Comparison of ENCODE assay signal across 22 cellular contexts in the genomic region with DNA sequence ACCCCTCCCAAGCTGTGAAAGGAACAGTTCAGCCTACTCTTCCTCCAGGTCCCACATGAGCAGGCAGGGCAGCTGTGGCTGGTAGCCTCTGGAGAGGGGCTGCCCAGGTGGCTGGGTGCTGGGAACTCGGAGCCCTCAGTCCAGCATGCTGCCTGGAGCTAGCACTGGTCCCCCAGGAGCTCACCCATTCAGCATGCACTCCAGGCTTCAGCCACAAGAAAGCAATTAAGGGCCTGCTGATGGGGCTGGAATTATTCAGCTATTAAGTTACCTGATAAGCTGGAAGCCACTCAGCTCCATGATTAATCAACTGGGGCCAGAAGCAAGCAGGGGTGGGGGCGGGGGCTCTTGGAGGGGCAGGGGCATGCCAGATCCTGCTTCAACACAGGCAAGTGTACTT. TPM values are rescaled to one million over a fixed set of nuclear protein-coding genes. Genes with fewer than 3 reads are reported as not detected.
DNase-seq lines count a peak whose midpoint lies in the region; TF ChIP-seq lines count a peak whose summit lies in the region.
"Had no signal": no experiment of that assay in that cellular context is flagged by ENCODE, and none has a peak within 500 bp of the region (broad histone marks: within the 10 kb centered on the region; RNA-seq: fewer than 3 reads in every experiment).

No MANE protein-coding gene starts in this region.

- H3K27me3 Mint-ChIP-seq in T-helper 2 cell treated with Interferon-gamma antibody and Interleukin-4, amounts not matched to agents 5 μg/mL and 100 μg/mL, for 36 hours (ENCODE audit: low read depth) = no peaks in the 10 kb centered on the region
- H3K27me3 Mint-ChIP-seq: activated CD4-positive, alpha-beta memory T cell treated with anti-CD3 and anti-CD28 coated beads for 36 hours; activated naive CD8-positive, alpha-beta T cell treated with anti-CD3 and anti-CD28 coated beads for 36 hours; activated T-helper 17 cell treated with anti-CD3 and anti-CD28 coated beads, Interleukin-2, amount 50 U/mL, for 72 hours; CD8-positive, alpha-beta memory T cell had no signal

- POLR2A ChIA-PET in SK-N-SH (lab: Yijun Ruan, JAX) = interaction anchor here (0.7 to 3.5 kb wide), 13 partner anchors 9 to 167 kb away, joined by 3 to 28 read pairs (median 6); a partner anchor contains a TSS

- H3K9me3 ChIP-seq in SK-N-SH = no peaks in the 10 kb centered on the region
- H3K9me3 ChIP-seq: upper lobe of right lung had no signal

- CTCF ChIA-PET in SK-N-SH (lab: Yijun Ruan, JAX) = interaction anchor here (0.7 to 4.5 kb wide), 13 partner anchors 9 to 232 kb away, joined by 3 to 41 read pairs (median 6); no protein-coding TSS in a partner anchor

- H4K20me1 ChIP-seq in SK-N-SH (ENCODE audit: insufficient read depth) = no peaks in the 10 kb centered on the region

- TF ChIP-seq EP300 in SK-N-SH (IDR thresholded peaks at IDR 0.05; ENCODE audit: borderline replicate concordance in 1 of 2, low read depth in 1 of 2, low read length in 1 of 2) = peak in 1 of 2 experiments; percentile 97; a peak in 2 of 4 replicates

- 0% methylated on average over 1 of the region's 2 CpGs for WGBS in SK-N-SH (ENCODE audit: low lambda C conversion rate)

- H3K9me2 ChIP-seq in SK-N-SH = no peaks in the 10 kb centered on the region

- intact Hi-C loops in head of caudate nucleus (cut with DNase I) = no loop called here

- no peaks in the 10 kb centered on the region for H3K27me3 ChIP-seq in SK-N-SH (ENCODE audit: insufficient read depth)
- H3K27me3 ChIP-seq: upper lobe of right lung had no signal

- H3K9ac ChIP-seq in SK-N-SH = no peak overlapping the region

- H3K27ac Mint-ChIP-seq in T-helper 2 cell treated with Interferon-gamma antibody and Interleukin-4, amounts not matched to agents 5 μg/mL and 100 μg/mL, for 36 hours = no peak overlapping the region
- H3K27ac Mint-ChIP-seq: activated CD4-positive, alpha-beta memory T cell treated with anti-CD3 and anti-CD28 coated beads for 36 hours; activated naive CD8-positive, alpha-beta T cell treated with anti-CD3 and anti-CD28 coated beads for 36 hours; activated T-helper 17 cell treated with anti-CD3 and anti-CD28 coated beads, Interleukin-2, amount 50 U/mL, for 72 hours; HFFc6 had no signal

- H2AFZ ChIP-seq in SK-N-SH (ENCODE audit: low read depth) = no peak overlapping the region

- H3K36me3 Mint-ChIP-seq in T-helper 2 cell treated with Interferon-gamma antibody and Interleukin-4, amounts not matched to agents 5 μg/mL and 100 μg/mL, for 36 hours (ENCODE audit: low read depth) = no peaks in the 10 kb centered on the region
- H3K36me3 Mint-ChIP-seq: activated CD4-positive, alpha-beta memory T cell treated with anti-CD3 and anti-CD28 coated beads for 36 hours; activated naive CD8-positive, alpha-beta T cell treated with anti-CD3 and anti-CD28 coated beads for 36 hours; CD8-positive, alpha-beta memory T cell had no signal

- H3K9me3 Mint-ChIP-seq in T-helper 2 cell treated with Interferon-gamma antibody and Interleukin-4, amounts not matched to agents 5 μg/mL and 100 μg/mL, for 36 hours = no peaks in the 10 kb centered on the region
- H3K9me3 Mint-ChIP-seq: activated CD4-positive, alpha-beta memory T cell treated with anti-CD3 and anti-CD28 coated beads for 36 hours; activated naive CD8-positive, alpha-beta T cell treated with anti-CD3 and anti-CD28 coated beads for 36 hours; activated T-helper 17 cell treated with anti-CD3 and anti-CD28 coated beads, Interleukin-2, amount 50 U/mL, for 72 hours; CD8-positive, alpha-beta memory T cell; HFFc6 had no signal

- TF ChIP-seq RAD21 in SK-N-SH (IDR thresholded peaks at IDR 0.05; ENCODE audit: low read length) = no peak; the same call in 1 of the 2 replicates

- H3K4me2 ChIP-seq in SK-N-SH = no peak overlapping the region

- no peaks in the 10 kb centered on the region for H3K36me3 ChIP-seq in SK-N-SH (replicated peaks in 1 of 2; ENCODE audit: control insufficient read depth in 1 of 2, insufficient read depth in 2 of 2, low read length in 1 of 2)

- no peaks in the 10 kb centered on the region for H3K79me2 ChIP-seq in SK-N-SH (ENCODE audit: insufficient read depth)

- no peaks in the 10 kb centered on the region for H3F3A ChIP-seq in SK-N-SH (replicated peaks; ENCODE audit: insufficient read depth)

- no peak for TF ChIP-seq CTCF in SK-N-SH (IDR thresholded peaks at IDR 0.05)

- peaks cover 0 to 98% of the 10 kb centered on the region in 2 experiments; a peak in 2 of 4 replicates for H3K4me1 ChIP-seq in SK-N-SH (ENCODE audit: control insufficient read depth in 1 of 2, insufficient read depth in 2 of 2, low read depth in 1 of 2, low read length in 1 of 2)
- H3K4me1 ChIP-seq: upper lobe of right lung had no signal

- no peaks in the 10 kb centered on the region for H3K4me1 Mint-ChIP-seq in T-helper 2 cell treated with Interferon-gamma antibody and Interleukin-4, amounts not matched to agents 5 μg/mL and 100 μg/mL, for 36 hours (ENCODE audit: low read depth)
- H3K4me1 Mint-ChIP-seq: activated naive CD8-positive, alpha-beta T cell treated with anti-CD3 and anti-CD28 coated beads for 36 hours; activated T-helper 17 cell treated with anti-CD3 and anti-CD28 coated beads, Interleukin-2, amount 50 U/mL, for 72 hours; CD8-positive, alpha-beta memory T cell had no signal

- H3K27ac ChIP-seq in SK-N-SH (ENCODE audit: low read depth in 2 of 2, low read length in 1 of 2) = peak overlapping the region in 1 of 2 experiments; percentile 100; a peak in 2 of 4 replicates
- H3K27ac ChIP-seq: upper lobe of right lung had no signal

- no peak overlapping the region for H3K4me3 Mint-ChIP-seq in T-helper 2 cell treated with Interferon-gamma antibody and Interleukin-4, amounts not matched to agents 5 μg/mL and 100 μg/mL, for 36 hours
- H3K4me3 Mint-ChIP-seq: activated CD4-positive, alpha-beta memory T cell treated with anti-CD3 and anti-CD28 coated beads for 36 hours; activated naive CD8-positive, alpha-beta T cell treated with anti-CD3 and anti-CD28 coated beads for 36 hours; activated T-helper 17 cell treated with anti-CD3 and anti-CD28 coated beads, Interleukin-2, amount 50 U/mL, for 72 hours; CD8-positive, alpha-beta memory T cell; HFFc6 had no signal

- peak overlapping the region in 1 of 2 experiments; percentile 41; a peak in 1 of 4 replicates for H3K4me3 ChIP-seq in SK-N-SH (ENCODE audit: low read depth in 2 of 2, low read length in 1 of 2)
- H3K4me3 ChIP-seq: upper lobe of right lung had no signal

- DNase-seq in NCI-H526 (lab: John Stamatoyannopoulos, UW) (peak; percentile 12 to 35), NCI-H526 treated with DMSO at 0.1 percent for 48 hours (lab: John Stamatoyannopoulos, UW) (no peak), NCI-H2107 treated with DMSO at 0.1 percent for 48 hours (lab: John Stamatoyannopoulos, UW; ENCODE audit: unreplicated experiment) (peak; percentile 87), SK-N-SH (peak; percentile 90), head of caudate nucleus (no peak), NK-92 (lab: John Stamatoyannopoulos, UW; ENCODE audit: unreplicated experiment) (no peak)
- DNase-seq in T-helper 2 cell treated with Interferon-gamma antibody and Interleukin-4, amounts not matched to agents 5 μg/mL and 100 μg/mL, for 36 hours (ENCODE audit: low spot score) = no peak
- DNase-seq in activated naive CD4-positive, alpha-beta T cell (lab: John Stamatoyannopoulos, UW) = no peak
- DNase-seq: activated CD4-positive, alpha-beta memory T cell treated with anti-CD3 and anti-CD28 coated beads for 36 hours; activated CD8-positive, alpha-beta memory T cell treated with anti-CD3 and anti-CD28 coated beads, Interleukin-2, amount 50 U/mL, for 48 hours; activated naive CD8-positive, alpha-beta T cell treated with anti-CD3 and anti-CD28 coated beads for 36 hours; AML-193; CD8-positive, alpha-beta memory T cell; central memory CD4-positive, alpha-beta T cell; HFFc6; mesenchymal stem cell; NCI-H1694 treated with DMSO at 0.1 percent for 48 hours; NCI-H446; occipital lobe; T-helper 9 cell; upper lobe of right lung had no signal

TF ChIP-seq in SK-N-SH, 30 proteins besides CTCF, POLR2A, EP300 and RAD21 (continues in another document):
- TF ChIP-seq, protein P1, sequence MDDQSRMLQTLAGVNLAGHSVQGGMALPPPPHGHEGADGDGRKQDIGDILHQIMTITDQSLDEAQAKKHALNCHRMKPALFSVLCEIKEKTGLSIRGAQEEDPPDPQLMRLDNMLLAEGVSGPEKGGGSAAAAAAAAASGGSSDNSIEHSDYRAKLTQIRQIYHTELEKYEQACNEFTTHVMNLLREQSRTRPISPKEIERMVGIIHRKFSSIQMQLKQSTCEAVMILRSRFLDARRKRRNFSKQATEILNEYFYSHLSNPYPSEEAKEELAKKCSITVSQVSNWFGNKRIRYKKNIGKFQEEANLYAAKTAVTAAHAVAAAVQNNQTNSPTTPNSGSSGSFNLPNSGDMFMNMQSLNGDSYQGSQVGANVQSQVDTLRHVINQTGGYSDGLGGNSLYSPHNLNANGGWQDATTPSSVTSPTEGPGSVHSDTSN (IDR thresholded peaks at IDR 0.05) = no peak
- TF ChIP-seq, protein P2, sequence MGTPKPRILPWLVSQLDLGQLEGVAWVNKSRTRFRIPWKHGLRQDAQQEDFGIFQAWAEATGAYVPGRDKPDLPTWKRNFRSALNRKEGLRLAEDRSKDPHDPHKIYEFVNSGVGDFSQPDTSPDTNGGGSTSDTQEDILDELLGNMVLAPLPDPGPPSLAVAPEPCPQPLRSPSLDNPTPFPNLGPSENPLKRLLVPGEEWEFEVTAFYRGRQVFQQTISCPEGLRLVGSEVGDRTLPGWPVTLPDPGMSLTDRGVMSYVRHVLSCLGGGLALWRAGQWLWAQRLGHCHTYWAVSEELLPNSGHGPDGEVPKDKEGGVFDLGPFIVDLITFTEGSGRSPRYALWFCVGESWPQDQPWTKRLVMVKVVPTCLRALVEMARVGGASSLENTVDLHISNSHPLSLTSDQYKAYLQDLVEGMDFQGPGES (IDR thresholded peaks at IDR 0.05; ENCODE audit: low read depth, low read length) = no peak
- TF ChIP-seq RCOR1 (IDR thresholded peaks at IDR 0.05; ENCODE audit: low read length) = peak; percentile 85; the same call in 1 of the 2 replicates
- TF ChIP-seq FOXJ3 (CRISPR knock-in tag; IDR thresholded peaks at IDR 0.05) = no peak; the same call in none of the 2 replicates

RNA-seq across cellular contexts. Expression of a gene that starts 22.0 kb away (rescaled TPM):
- polyA plus RNA-seq in SK-N-SH (2012; rRNA removed) = 47.8 and 49.2 TPM in 2 replicates
- polyA plus RNA-seq in SK-N-SH (2012; cell fraction: cytosol; rRNA removed) = 20.4 and 34.9 TPM in 2 replicates
- polyA plus RNA-seq in SK-N-SH (2012; cell fraction: nucleus; rRNA removed) = 33.8 and 42.1 TPM in 2 replicates

RNA-seq across cellular contexts. Expression of a gene that starts 30.7 kb away (rescaled TPM):
- polyA plus RNA-seq in SK-N-SH (2012; rRNA removed) = 40.7 and 46.5 TPM in 2 replicates
- polyA plus RNA-seq in SK-N-SH (2012; cell fraction: cytosol; rRNA removed) = 22.5 and 32.0 TPM in 2 replicates
- polyA plus RNA-seq in SK-N-SH (2012; cell fraction: nucleus; rRNA removed) = 59.4 and 69.3 TPM in 2 replicates

RNA-seq across cellular contexts. Expression of a gene that starts 30.7 kb away (rescaled TPM):
- polyA plus RNA-seq in SK-N-SH (2012; rRNA removed) = 43.6 and 56.2 TPM in 2 replicates
- polyA plus RNA-seq in SK-N-SH (2012; cell fraction: cytosol; rRNA removed) = 23.0 and 30.4 TPM in 2 replicates
- polyA plus RNA-seq in SK-N-SH (2012; cell fraction: nucleus; rRNA removed) = 124 and 132 TPM in 2 replicates

RNA-seq across cellular contexts. Expression of a gene that starts 35.8 kb away (rescaled TPM):
- polyA plus RNA-seq in SK-N-SH (2012; rRNA removed) = 0.83 and 0.95 TPM in 2 replicates
- 0.33 and 0.73 TPM in 2 replicates for polyA plus RNA-seq in SK-N-SH (2012; cell fraction: cytosol; rRNA removed)
- polyA plus RNA-seq in SK-N-SH (2012; cell fraction: nucleus; rRNA removed) = 4.2 and 8.1 TPM in 2 replicates

RNA-seq across cellular contexts. Expression of a gene that starts 40.7 kb away (rescaled TPM):
- polyA plus RNA-seq in SK-N-SH (2012; rRNA removed) = 28.1 and 32.3 TPM in 2 replicates
- polyA plus RNA-seq in SK-N-SH (2012; cell fraction: cytosol; rRNA removed) = 19.1 and 27.8 TPM in 2 replicates
- 34.1 and 37.0 TPM in 2 replicates for polyA plus RNA-seq in SK-N-SH (2012; cell fraction: nucleus; rRNA removed)

Comparison
In these comparisons a context has a peak if more than half of its experiments do, and no peak if none do; other contexts are left out.
1. DNase-seq: peak in NCI-H526 (2 of 2), NCI-H2107 treated with DMSO at 0.1 percent for 48 hours (single experiment) and SK-N-SH (single experiment); none in NCI-H526 treated with DMSO at 0.1 percent for 48 hours (single experiment), head of caudate nucleus (0 of 42), NK-92 (single experiment), T-helper 2 cell treated with Interferon-gamma antibody and Interleukin-4, amounts not matched to agents 5 μg/mL and 100 μg/mL, for 36 hours (single experiment) and activated naive CD4-positive, alpha-beta T cell (0 of 4).